8 cellular contexts compared by ENCODE assay signal in genomic region chr19:43464089-43464775, GRCh38. TPM values are rescaled to one million over a fixed set of nuclear protein-coding genes. Genes with fewer than 3 reads are reported as not detected.
DNase-seq lines count a peak whose midpoint lies in the region; ATAC-seq and TF ChIP-seq lines count a peak whose summit lies in the region.

No MANE protein-coding gene starts in this region.

- no peaks in the 10 kb centered on the region for H4K20me1 ChIP-seq in DND-41 (ENCODE audit: insufficient read depth, low read length)

- H3K9ac ChIP-seq in DND-41 (ENCODE audit: low read depth, low read length) (peak overlapping the region; percentile 48), skeletal muscle tissue (ENCODE audit: low read depth in 1 of 3, low read length in 3 of 3) (peak overlapping the region in 2 of 3 donors; percentile 28 to 66)

- DNase-seq in DND-41 (no peak), NCI-H1105 (lab: John Stamatoyannopoulos, UW) (peak; percentile 72), hippocampal formation (lab: John Stamatoyannopoulos, UW) (peak; percentile 11 to 63), NCI-H1694 treated with DMSO at 0.1 percent for 48 hours (lab: John Stamatoyannopoulos, UW) (no peak), NCI-H187 treated with DMSO at 0.1 percent for 48 hours (lab: John Stamatoyannopoulos, UW) (no peak)
- peak; percentile 48 for DNase-seq in activated naive CD8-positive, alpha-beta T cell treated with anti-CD3 and anti-CD28 coated beads, Interleukin-2, amount 50 U/mL, for 16 hours (ENCODE audit: low read depth, low spot score)

- H3K79me2 ChIP-seq in DND-41 (ENCODE audit: insufficient read depth, low read length) = no peaks in the 10 kb centered on the region

- TF ChIP-seq CTCF in DND-41 (IDR thresholded peaks at IDR 0.05; ENCODE audit: borderline replicate concordance, extremely low read depth, low read length, poor library complexity, severe bottlenecking) = no peak

- H3K4me3 ChIP-seq in DND-41 (ENCODE audit: low read depth in 1 of 2, low read length in 2 of 2) (peak overlapping the region; percentile 25 to 56; a peak in 3 of 4 replicates), skeletal muscle tissue (ENCODE audit: low read length in 3 of 3) (peak overlapping the region; percentile 67 to 87 (median 84))

- peak overlapping the region; percentile 75 for H3K4me2 ChIP-seq in DND-41 (ENCODE audit: insufficient read depth, low read length)

- H3K27ac ChIP-seq in DND-41 (ENCODE audit: low read length) = 0 out of 2 replicates have a peak overlapping the region, but pooled peaks have one; percentile 9
- peak overlapping the region; percentile 54 for H3K27ac ChIP-seq in skeletal muscle tissue (ENCODE audit: low read depth, low read length)

- H3K9me3 ChIP-seq in DND-41 (ENCODE audit: insufficient read depth, low read length, severe bottlenecking) (no peaks in the 10 kb centered on the region), skeletal muscle tissue (ENCODE audit: control insufficient read depth in 3 of 3, low read length in 3 of 3) (no peaks in the 10 kb centered on the region)

- no peak for ATAC-seq in DND-41 (ENCODE audit: insufficient read depth, low read depth)
- ATAC-seq in GM21717 (IDR thresholded peaks at IDR 0.05; ENCODE audit: unreplicated experiment) = peak; percentile 34

- no peaks in the 10 kb centered on the region for H3K36me3 ChIP-seq in DND-41 (ENCODE audit: insufficient read depth, low read length)
- H3K36me3 ChIP-seq in skeletal muscle tissue (ENCODE audit: control insufficient read depth in 3 of 3, insufficient read depth in 3 of 3, low read length in 3 of 3) = no peaks in the 10 kb centered on the region

- H3K27me3 ChIP-seq in DND-41 (ENCODE audit: insufficient read depth, low read length, poor library complexity) (no peaks in the 10 kb centered on the region), skeletal muscle tissue (ENCODE audit: control insufficient read depth in 3 of 3, insufficient read depth in 3 of 3, low read length in 3 of 3) (peaks cover 13 to 35% (median 24%) of the 10 kb centered on the region in 3 donors)

- peaks cover 24% of the 10 kb centered on the region for H3K4me1 ChIP-seq in DND-41 (ENCODE audit: insufficient read depth, low read length)
- peaks cover 13 to 18% (median 14%) of the 10 kb centered on the region in 3 donors for H3K4me1 ChIP-seq in skeletal muscle tissue (ENCODE audit: control insufficient read depth in 3 of 3, insufficient read depth in 3 of 3, low read length in 3 of 3)

- peak overlapping the region; percentile 74 for H2AFZ ChIP-seq in DND-41 (ENCODE audit: low read depth, low read length)

RNA-seq across cellular contexts. Expression of gene LYPD3, which starts 1.2 kb away (rescaled TPM):
- total RNA-seq in skeletal muscle tissue = not detected

RNA-seq across cellular contexts. Expression of gene PHLDB3, which starts 40.3 kb away (rescaled TPM):
- 4.7 TPM for total RNA-seq in skeletal muscle tissue

RNA-seq across cellular contexts. Expression of gene TEX101, which starts 49.5 kb away (rescaled TPM):
- total RNA-seq in skeletal muscle tissue = not detected

Comparison
In these comparisons a context has a peak if more than half of its experiments do, and no peak if none do; other contexts are left out.
1. DNase-seq: peak in NCI-H1105 (single experiment), activated naive CD8-positive, alpha-beta T cell treated with anti-CD3 and anti-CD28 coated beads, Interleukin-2, amount 50 U/mL, for 16 hours (single experiment) and hippocampal formation (2 of 2); none in DND-41 (single experiment), NCI-H1694 treated with DMSO at 0.1 percent for 48 hours (single experiment) and NCI-H187 treated with DMSO at 0.1 percent for 48 hours (single experiment).